In genomic region chr2:111961663-111962062, GRCh38 we compare ENCODE assay signal across 29 cellular contexts.
"Had no signal": no experiment of that assay in that cellular context is flagged by ENCODE, and none has a peak within 500 bp of the region (broad histone marks: within the 10 kb centered on the region; RNA-seq: fewer than 3 reads in every experiment).

No MANE protein-coding gene starts in this region.

- ATAC-seq: stimulated activated effector memory CD8-positive, alpha-beta T cell treated with anti-CD3 and anti-CD28 coated beads, Interleukin-12 subunit alpha, Interleukin-12 subunit beta, amount 100 ng/mL, for 72 hours; stimulated activated memory B cell treated with anti-CD40 and anti-IgM and Interleukin-4, amounts not matched to agents 10 μg/mL and 1 μg/mL and 100 μg/mL, for 72 hours; stimulated activated naive B cell treated with anti-CD40 and anti-IgM and Interleukin-4, amounts not matched to agents 10 μg/mL and 1 μg/mL and 100 μg/mL, for 72 hours; stimulated activated naive CD8-positive, alpha-beta T cell treated with anti-CD3 and anti-CD28 coated beads, Interleukin-15, amount 100 ng/mL, for 72 hours; stimulated activated naive CD8-positive, alpha-beta T cell treated with anti-CD3 and anti-CD28 coated beads, Interleukin-15, Interleukin-2, amounts not matched to agents 100 U/mL and 50 U/mL, for 24 hours; upper lobe of right lung had no signal

- H3K27ac ChIP-seq: stomach, suprapubic skin, testis, thoracic aorta, thyroid gland, tibial nerve, transverse colon, upper lobe of left lung, upper lobe of right lung, uterus, vagina had no signal

- H3K36me3 ChIP-seq: suprapubic skin, thoracic aorta, tibial nerve, transverse colon, upper lobe of right lung, uterus had no signal

- H3K4me1 ChIP-seq: uterus had no signal

- H3K4me3 Mint-ChIP-seq: stimulated activated effector memory CD8-positive, alpha-beta T cell treated with anti-CD3 and anti-CD28 coated beads, Interleukin-12 subunit alpha, Interleukin-12 subunit beta, amount 100 ng/mL, for 72 hours; stimulated activated memory B cell treated with anti-CD40 and anti-IgM and Interleukin-4, amounts not matched to agents 10 μg/mL and 1 μg/mL and 100 μg/mL, for 72 hours; stimulated activated naive B cell treated with anti-CD40 and anti-IgM and Interleukin-4, amounts not matched to agents 10 μg/mL and 1 μg/mL and 100 μg/mL, for 72 hours; stimulated activated naive CD8-positive, alpha-beta T cell treated with anti-CD3 and anti-CD28 coated beads, Interleukin-15, amount 100 ng/mL, for 72 hours; stimulated activated naive CD8-positive, alpha-beta T cell treated with anti-CD3 and anti-CD28 coated beads, Interleukin-15, Interleukin-2, amounts not matched to agents 100 ng/mL and 50 ng/mL, for 24 hours; type B pancreatic cell had no signal

- H3K4me1 Mint-ChIP-seq: stimulated activated effector memory CD8-positive, alpha-beta T cell treated with anti-CD3 and anti-CD28 coated beads, Interleukin-12 subunit alpha, Interleukin-12 subunit beta, amount 100 ng/mL, for 72 hours; stimulated activated memory B cell treated with anti-CD40 and anti-IgM and Interleukin-4, amounts not matched to agents 10 μg/mL and 1 μg/mL and 100 μg/mL, for 72 hours; stimulated activated naive B cell treated with anti-CD40 and anti-IgM and Interleukin-4, amounts not matched to agents 10 μg/mL and 1 μg/mL and 100 μg/mL, for 72 hours; stimulated activated naive CD8-positive, alpha-beta T cell treated with anti-CD3 and anti-CD28 coated beads, Interleukin-15, amount 100 ng/mL, for 72 hours had no signal

- FAIRE-seq: urothelium cell line had no signal

- H3K9me3 Mint-ChIP-seq: stimulated activated effector memory CD8-positive, alpha-beta T cell treated with anti-CD3 and anti-CD28 coated beads, Interleukin-12 subunit alpha, Interleukin-12 subunit beta, amount 100 ng/mL, for 72 hours; stimulated activated memory B cell treated with anti-CD40 and anti-IgM and Interleukin-4, amounts not matched to agents 10 μg/mL and 1 μg/mL and 100 μg/mL, for 72 hours; stimulated activated naive B cell treated with anti-CD40 and anti-IgM and Interleukin-4, amounts not matched to agents 10 μg/mL and 1 μg/mL and 100 μg/mL, for 72 hours; stimulated activated naive CD8-positive, alpha-beta T cell treated with anti-CD3 and anti-CD28 coated beads, Interleukin-15, amount 100 ng/mL, for 72 hours; stimulated activated naive CD8-positive, alpha-beta T cell treated with anti-CD3 and anti-CD28 coated beads, Interleukin-15, Interleukin-2, amounts not matched to agents 100 ng/mL and 50 ng/mL, for 24 hours; type B pancreatic cell had no signal

- H3K4me3 ChIP-seq: stomach, suprapubic skin, testis, thoracic aorta, thyroid gland, tibial artery, tibial nerve, transverse colon, upper lobe of left lung, upper lobe of right lung, uterus, vagina had no signal

- H3K27ac Mint-ChIP-seq: stimulated activated effector memory CD8-positive, alpha-beta T cell treated with anti-CD3 and anti-CD28 coated beads, Interleukin-12 subunit alpha, Interleukin-12 subunit beta, amount 100 ng/mL, for 72 hours; stimulated activated memory B cell treated with anti-CD40 and anti-IgM and Interleukin-4, amounts not matched to agents 10 μg/mL and 1 μg/mL and 100 μg/mL, for 72 hours; stimulated activated naive B cell treated with anti-CD40 and anti-IgM and Interleukin-4, amounts not matched to agents 10 μg/mL and 1 μg/mL and 100 μg/mL, for 72 hours; stimulated activated naive CD8-positive, alpha-beta T cell treated with anti-CD3 and anti-CD28 coated beads, Interleukin-15, Interleukin-2, amounts not matched to agents 100 ng/mL and 50 ng/mL, for 24 hours; type B pancreatic cell had no signal

- H3K27me3 ChIP-seq: stomach, suprapubic skin, testis, thyroid gland, tibial artery, tibial nerve, transverse colon, upper lobe of left lung, upper lobe of right lung, uterus, vagina had no signal

- H3K27me3 Mint-ChIP-seq: stimulated activated naive B cell treated with anti-CD40 and anti-IgM and Interleukin-4, amounts not matched to agents 10 μg/mL and 1 μg/mL and 100 μg/mL, for 72 hours; stimulated activated naive CD8-positive, alpha-beta T cell treated with anti-CD3 and anti-CD28 coated beads, Interleukin-15, amount 100 ng/mL, for 72 hours; stimulated activated naive CD8-positive, alpha-beta T cell treated with anti-CD3 and anti-CD28 coated beads, Interleukin-15, Interleukin-2, amounts not matched to agents 100 ng/mL and 50 ng/mL, for 24 hours; type B pancreatic cell had no signal

- DNase-seq: stimulated activated CD4-positive, alpha-beta T cell treated with anti-CD3 and anti-CD28 coated beads, Interleukin-2, amount 100 ng/mL, for 48 hours; stimulated activated CD4-positive, alpha-beta T cell treated with anti-CD3 and anti-CD28 coated beads, Interleukin-4, amount 100 ng/mL, for 1 hour; stimulated activated CD4-positive, alpha-beta T cell treated with anti-CD3 and anti-CD28 coated beads, Interleukin-4, amount 100 ng/mL, for 24 hours; stimulated activated CD4-positive, alpha-beta T cell treated with anti-CD3 and anti-CD28 coated beads, Interleukin-4, amount 100 ng/mL, for 4 hours; stimulated activated CD8-positive, alpha-beta memory T cell treated with anti-CD3 and anti-CD28 coated beads, Interleukin-4, amount 100 ng/mL, for 48 hours; stimulated activated naive B cell treated with anti-CD40 and anti-IgM and Interleukin-4, amounts not matched to agents 10 μg/mL and 1 μg/mL and 100 μg/mL, for 72 hours; stimulated activated naive CD4-positive, alpha-beta T cell; stimulated activated naive CD4-positive, alpha-beta T cell treated with Interleukin-2 at 50 U/mL for 16 hours; stimulated activated naive CD8-positive, alpha-beta T cell treated with anti-CD3 and anti-CD28 coated beads, Interleukin-15, amount 100 ng/mL, for 72 hours; stimulated activated naive CD8-positive, alpha-beta T cell treated with anti-CD3 and anti-CD28 coated beads, Interleukin-15, Interleukin-2, amounts not matched to agents 100 U/mL and 50 U/mL, for 24 hours; stomach; substantia nigra; testis; thyroid gland; tibial artery; transverse colon; trophoblast cell; upper lobe of right lung; uterus had no signal

- H3K9me3 ChIP-seq: stomach, suprapubic skin, testis, thoracic aorta, thyroid gland, tibial artery, tibial nerve, transverse colon, upper lobe of left lung, upper lobe of right lung, uterus, vagina had no signal

- H3K36me3 Mint-ChIP-seq: stimulated activated effector memory CD8-positive, alpha-beta T cell treated with anti-CD3 and anti-CD28 coated beads, Interleukin-12 subunit alpha, Interleukin-12 subunit beta, amount 100 ng/mL, for 72 hours; stimulated activated memory B cell treated with anti-CD40 and anti-IgM and Interleukin-4, amounts not matched to agents 10 μg/mL and 1 μg/mL and 100 μg/mL, for 72 hours; stimulated activated naive B cell treated with anti-CD40 and anti-IgM and Interleukin-4, amounts not matched to agents 10 μg/mL and 1 μg/mL and 100 μg/mL, for 72 hours had no signal
